30 cellular contexts compared by ENCODE assay signal in the genomic region with DNA sequence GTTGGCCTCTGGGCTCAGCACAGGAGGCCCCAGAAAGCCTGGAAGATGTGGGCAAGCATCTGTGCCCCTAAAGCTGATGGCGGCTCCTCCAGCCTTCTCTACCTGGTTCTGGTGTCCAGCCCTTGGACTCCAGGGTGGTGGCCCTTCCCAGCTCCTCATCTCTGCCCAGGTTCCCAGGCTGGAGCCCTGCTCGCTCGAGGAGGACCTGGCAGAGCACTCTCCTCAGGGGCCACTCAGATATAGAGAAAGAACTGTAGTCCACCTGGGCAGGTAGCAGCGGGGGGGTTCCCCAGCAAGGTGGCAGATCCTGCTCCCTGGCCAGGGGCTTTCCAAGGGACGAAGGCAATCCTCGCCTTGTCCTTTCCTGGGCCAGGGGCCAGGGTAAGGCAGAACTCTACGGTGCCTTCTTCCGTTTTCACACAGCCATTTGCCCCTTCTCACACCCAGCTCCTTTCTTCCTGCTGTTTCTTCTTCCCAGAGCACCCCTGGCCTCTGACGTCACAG. TPM values are rescaled to one million over a fixed set of nuclear protein-coding genes. Genes with fewer than 3 reads are reported as not detected.
DNase-seq lines count a peak whose midpoint lies in the region; ATAC-seq and TF ChIP-seq lines count a peak whose summit lies in the region.
"Had no signal": no experiment of that assay in that cellular context is flagged by ENCODE, and none has a peak within 500 bp of the region (broad histone marks: within the 10 kb centered on the region; RNA-seq: fewer than 3 reads in every experiment).

No MANE protein-coding gene starts in this region.

- H3K27me3 ChIP-seq in body of pancreas, result no peaks in the 10 kb centered on the region

- H3K4me3 ChIP-seq in body of pancreas, result no peak overlapping the region
- H3K4me3 ChIP-seq: GM23248 had no signal

- no peaks in the 10 kb centered on the region for H3K9me3 ChIP-seq in body of pancreas

- no peak for TF ChIP-seq POLR2A in body of pancreas (IDR thresholded peaks at IDR 0.05)

- H3K27ac ChIP-seq in body of pancreas, result no peak overlapping the region
- H3K27ac ChIP-seq: GM23248 had no signal

- TF ChIP-seq CTCF in body of pancreas (IDR thresholded peaks at IDR 0.05) (no peak), neural crest cell (conservative IDR thresholded peaks at IDR 0.05) (no peak), GM10266 (IDR thresholded peaks at IDR 0.05; ENCODE audit: control insufficient read depth, insufficient read depth, low read depth, missing control alignments) (no peak)

- DNase-seq in activated T-cell treated with anti-CD3 and anti-CD28 coated beads, Interleukin-2, amount 50 U/mL, for 24 hours, result no peak
- no peak for DNase-seq in activated T-cell treated with anti-CD3 and anti-CD28 coated beads for 4 hours
- DNase-seq in body of pancreas, result no peak
- no peak for DNase-seq in neural crest cell (ENCODE audit: low read depth, low spot score)
- no peak for DNase-seq in stimulated activated naive B cell treated with anti-CD40 and anti-IgM and Interleukin-4, amounts not matched to agents 10 μg/mL and 1 μg/mL and 100 μg/mL, for 72 hours
- DNase-seq in NCI-H82 (lab: John Stamatoyannopoulos, UW), result no peak
- no peak for DNase-seq in GM10266 (ENCODE audit: extremely low spot score)
- DNase-seq: 8988T; CD4-positive, alpha-beta memory T cell; COR-L47; DMS 273 treated with DMSO at 0.1 percent for 48 hours; DMS79; EL; GF-D8; GM23248; H9; KBM-7; MV-4-11; NCI-H1105; NCI-H1436 treated with DMSO at 0.1 percent for 48 hours; NCI-H187 treated with DMSO at 0.1 percent for 48 hours; NCI-H2107; NCI-H524; NCI-H748 treated with DMSO at 0.1 percent for 48 hours; NK-92 treated with Interleukin-12 subunit alpha and Interleukin-12 subunit beta, amount 100 ng/mL, for 24 hours; RPMI8226; SHP77 had no signal

- H3K27me3 Mint-ChIP-seq in activated T-cell treated with anti-CD3 and anti-CD28 coated beads, Interleukin-2, amount 50 U/mL, for 24 hours, result no peaks in the 10 kb centered on the region
- no peaks in the 10 kb centered on the region for H3K27me3 Mint-ChIP-seq in neural crest cell (ENCODE audit: low read depth)
- no peaks in the 10 kb centered on the region for H3K27me3 Mint-ChIP-seq in stimulated activated naive B cell treated with anti-CD40 and anti-IgM and Interleukin-4, amounts not matched to agents 10 μg/mL and 1 μg/mL and 100 μg/mL, for 72 hours
- H3K27me3 Mint-ChIP-seq: CD4-positive, alpha-beta memory T cell had no signal

- peaks cover under 1% of the 10 kb centered on the region for H3K4me1 Mint-ChIP-seq in activated T-cell treated with anti-CD3 and anti-CD28 coated beads, Interleukin-2, amount 50 U/mL, for 24 hours (ENCODE audit: low read depth)
- H3K4me1 Mint-ChIP-seq in neural crest cell, result peaks cover 31% of the 10 kb centered on the region
- H3K4me1 Mint-ChIP-seq in stimulated activated naive B cell treated with anti-CD40 and anti-IgM and Interleukin-4, amounts not matched to agents 10 μg/mL and 1 μg/mL and 100 μg/mL, for 72 hours, result peaks cover 10 to 37% of the 10 kb centered on the region in 2 donors

- H3K27ac Mint-ChIP-seq in activated T-cell treated with anti-CD3 and anti-CD28 coated beads, Interleukin-2, amount 50 U/mL, for 24 hours, result peak overlapping the region; percentile 18
- H3K27ac Mint-ChIP-seq in neural crest cell (ENCODE audit: unreplicated experiment), result peak overlapping the region; percentile 78
- peak overlapping the region; percentile 42 for H3K27ac Mint-ChIP-seq in stimulated activated naive B cell treated with anti-CD40 and anti-IgM and Interleukin-4, amounts not matched to agents 10 μg/mL and 1 μg/mL and 100 μg/mL, for 72 hours

- 70 to 84% methylated on average over 7 to 9 of the region's 9 CpGs for WGBS in body of pancreas, 2 donors

- peaks cover 19% of the 10 kb centered on the region for H3K36me3 Mint-ChIP-seq in activated T-cell treated with anti-CD3 and anti-CD28 coated beads, Interleukin-2, amount 50 U/mL, for 24 hours (ENCODE audit: low read depth)
- no peaks in the 10 kb centered on the region for H3K36me3 Mint-ChIP-seq in neural crest cell (ENCODE audit: low read depth)
- peaks cover 28 to 37% of the 10 kb centered on the region in 2 donors for H3K36me3 Mint-ChIP-seq in stimulated activated naive B cell treated with anti-CD40 and anti-IgM and Interleukin-4, amounts not matched to agents 10 μg/mL and 1 μg/mL and 100 μg/mL, for 72 hours

- H3K9me3 Mint-ChIP-seq in activated T-cell treated with anti-CD3 and anti-CD28 coated beads, Interleukin-2, amount 50 U/mL, for 24 hours, result no peaks in the 10 kb centered on the region
- H3K9me3 Mint-ChIP-seq in neural crest cell, result no peaks in the 10 kb centered on the region
- H3K9me3 Mint-ChIP-seq in stimulated activated naive B cell treated with anti-CD40 and anti-IgM and Interleukin-4, amounts not matched to agents 10 μg/mL and 1 μg/mL and 100 μg/mL, for 72 hours, result no peaks in the 10 kb centered on the region
- H3K9me3 Mint-ChIP-seq: CD4-positive, alpha-beta memory T cell; H9 had no signal

- no peak overlapping the region for H3K4me3 Mint-ChIP-seq in activated T-cell treated with anti-CD3 and anti-CD28 coated beads, Interleukin-2, amount 50 U/mL, for 24 hours
- no peak overlapping the region for H3K4me3 Mint-ChIP-seq in neural crest cell
- H3K4me3 Mint-ChIP-seq in stimulated activated naive B cell treated with anti-CD40 and anti-IgM and Interleukin-4, amounts not matched to agents 10 μg/mL and 1 μg/mL and 100 μg/mL, for 72 hours, result no peak overlapping the region
- H3K4me3 Mint-ChIP-seq: CD4-positive, alpha-beta memory T cell; H9 had no signal

- intact Hi-C loops in body of pancreas (cut with DNase I), result no loop called here

- peaks cover 0 to 2% of the 10 kb centered on the region in 2 donors for H3K36me3 ChIP-seq in body of pancreas (replicated peaks in 1 of 2; ENCODE audit: insufficient read depth in 1 of 2, low read depth in 2 of 2)

- H3K4me1 ChIP-seq in body of pancreas, result no peaks in the 10 kb centered on the region

- ATAC-seq in body of pancreas, result peak; percentile 16
- ATAC-seq in stimulated activated naive B cell treated with anti-CD40 and anti-IgM and Interleukin-4, amounts not matched to agents 10 μg/mL and 1 μg/mL and 100 μg/mL, for 72 hours (replicated peaks), result no peak
- no peak for ATAC-seq in GM18511 (IDR thresholded peaks at IDR 0.05; ENCODE audit: unreplicated experiment)

RNA-seq across cellular contexts. Expression of a gene that starts 18.9 kb away (rescaled TPM):
- total RNA-seq in body of pancreas (1 to 10 TPM in 1 of 2 donors, under 1 TPM in 1; 0.52 to 1.3 TPM), neural crest cell (0.16 and 0.23 TPM in 2 replicates)
- total RNA-seq: CD4-positive, alpha-beta memory T cell; LHCN-M2; MCF 10A had no signal

Comparison
In these comparisons a context has a peak if more than half of its experiments do, and no peak if none do; other contexts are left out.
1. H3K27ac Mint-ChIP-seq: peak in every context shown above with its lines; median percentile 78 in neural crest cell; 42 in stimulated activated naive B cell treated with anti-CD40 and anti-IgM and Interleukin-4, amounts not matched to agents 10 μg/mL and 1 μg/mL and 100 μg/mL, for 72 hours; 18 in activated T-cell treated with anti-CD3 and anti-CD28 coated beads, Interleukin-2, amount 50 U/mL, for 24 hours.